Comparison of ENCODE assay signal across 12 cellular contexts in the genomic region with DNA sequence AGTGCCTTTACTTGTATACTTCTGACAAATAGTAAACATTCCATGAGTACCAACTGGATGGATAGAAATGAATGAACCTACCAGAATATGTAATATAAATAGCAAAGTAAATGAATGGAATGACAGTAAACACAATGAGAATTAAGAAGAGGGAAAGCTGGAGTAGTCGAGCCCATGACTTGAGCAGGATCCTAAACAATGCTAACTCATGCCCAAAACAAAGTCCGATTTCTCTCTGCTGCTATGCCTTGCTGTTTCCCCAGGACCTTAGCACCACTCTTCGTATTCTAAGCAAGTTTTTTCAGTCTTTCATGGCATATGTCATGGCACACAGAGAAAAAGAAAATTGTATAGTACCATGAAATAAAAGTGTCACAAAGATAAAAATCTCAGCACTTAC. TPM values are rescaled to one million over a fixed set of nuclear protein-coding genes. Genes with fewer than 3 reads are reported as not detected.
DNase-seq lines count a peak whose midpoint lies in the region; ATAC-seq, FAIRE-seq and TF ChIP-seq lines count a peak whose summit lies in the region.
"Had no signal": no experiment of that assay in that cellular context is flagged by ENCODE, and none has a peak within 500 bp of the region (broad histone marks: within the 10 kb centered on the region; RNA-seq: fewer than 3 reads in every experiment).

No MANE protein-coding gene starts in this region.

- H3K4me3 ChIP-seq in BE2C (ENCODE audit: low read depth, low read length): peak overlapping the region; percentile 94
- no peak overlapping the region for H3K4me3 ChIP-seq in IMR-90 (ENCODE audit: insufficient read depth, low read depth, low read length)
- peak overlapping the region; percentile 59 for H3K4me3 ChIP-seq in K562
- H3K4me3 ChIP-seq in neuronal stem cell (ENCODE audit: low read length in 2 of 2): peak overlapping the region in 1 of 2 donors; percentile 69

- TF ChIP-seq RAD21 in IMR-90 (IDR thresholded peaks at IDR 0.05; ENCODE audit: low read length) (no peak), K562 (CRISPR knock-in tag; conservative IDR thresholded peaks at IDR 0.05 in 1 of 2, IDR thresholded peaks at IDR 0.05 in 1 of 2) (no peak)

- H3K4me2 ChIP-seq in IMR-90 (ENCODE audit: low read depth, low read length) (peak overlapping the region; percentile 98), K562 (ENCODE audit: insufficient read depth, low read length) (peak overlapping the region; percentile 79), neuronal stem cell (ENCODE audit: insufficient read depth, low read length, poor library complexity, severe bottlenecking) (no peak overlapping the region)

- H3K9me3 Mint-ChIP-seq in natural killer cell: no peaks in the 10 kb centered on the region

- H3K4me3 Mint-ChIP-seq in natural killer cell: peak overlapping the region; percentile 89

- peaks cover 0 to 8% of the 10 kb centered on the region in 2 donors for H3K27me3 Mint-ChIP-seq in natural killer cell (ENCODE audit: low read depth in 2 of 2)

- dilution Hi-C loops in IMR-90 (cut with HindIII; ENCODE audit: low sequenced_read_pairs, unreplicated experiment): no loop called here

- no peak overlapping the region for H2AK9ac ChIP-seq in IMR-90 (replicated peaks; ENCODE audit: low read depth, low read length, poor library complexity)

- no peak overlapping the region for H2BK15ac ChIP-seq in IMR-90 (ENCODE audit: low read depth, low read length)
- H2BK15ac ChIP-seq in neuronal stem cell (ENCODE audit: low read length): no peak overlapping the region

- DNase-seq in BE2C (no peak), IMR-90 (no peak), K562 (ENCODE audit: extremely low read depth in 1 of 4, low spot score in 3 of 4) (peak in 1 of 4 experiments; percentile 17), natural killer cell (no peak), iPS-NIHi11 (ENCODE audit: low spot score) (no peak), RPMI8226 (no peak), neuronal stem cell (ENCODE audit: low spot score) (no peak)
- DNase-seq: DMS153, head of caudate nucleus, NCI-H526 treated with DMSO at 0.1 percent for 48 hours, pancreas had no signal

- peaks cover 6% of the 10 kb centered on the region; the same call in 1 of the 2 replicates for H3K9me1 ChIP-seq in IMR-90 (ENCODE audit: insufficient read depth, low read length)
- H3K9me1 ChIP-seq in K562 (ENCODE audit: control insufficient read depth, insufficient read depth, low read length): no peaks in the 10 kb centered on the region

- H3K79me1 ChIP-seq in IMR-90 (ENCODE audit: low read depth in 1 of 2, low read length in 2 of 2) (peaks cover 11 to 34% of the 10 kb centered on the region in 2 experiments), neuronal stem cell (ENCODE audit: low read depth, low read length) (peaks cover 2% of the 10 kb centered on the region)

- no peak overlapping the region for H3K18ac ChIP-seq in IMR-90 (ENCODE audit: low read depth, low read length)
- no peak overlapping the region for H3K18ac ChIP-seq in neuronal stem cell (ENCODE audit: low read length)

- no peak overlapping the region for H2BK20ac ChIP-seq in IMR-90 (ENCODE audit: low read depth, low read length)

- intact Hi-C loops in IMR-90 (cut with micrococcal nuclease) (no loop called here), K562 (cut with micrococcal nuclease) (loop anchor here (10.0 kb wide), 1 partner anchor 359 kb away; a partner anchor contains a TSS), natural killer cell (cut with micrococcal nuclease) (no loop called here)

- no peak overlapping the region for H3K27ac ChIP-seq in IMR-90 (ENCODE audit: insufficient read depth, low read length)
- peak overlapping the region; percentile 9; the same call in 2 of the 3 replicates for H3K27ac ChIP-seq in K562 (ENCODE audit: extremely low read depth, low read depth, low read length)
- H3K27ac ChIP-seq in neuronal stem cell (replicated peaks; ENCODE audit: low read length): no peak overlapping the region

- in situ Hi-C loops in IMR-90 (cut with MboI; ENCODE audit: low sequenced_read_pairs) (no loop called here), K562 (cut with MboI) (no loop called here)

- TF ChIP-seq POLR2A in IMR-90 (IDR thresholded peaks at IDR 0.05; ENCODE audit: low read depth, low read length) (no peak), K562 (conservative IDR thresholded peaks at IDR 0.05) (no peak)

- H2AFZ ChIP-seq in IMR-90 (replicated peaks; ENCODE audit: low read length, poor library complexity): no peak overlapping the region
- H2AFZ ChIP-seq in K562 (ENCODE audit: low read depth, low read length): peak overlapping the region; percentile 37; the same call in 1 of the 2 replicates
- no peak overlapping the region for H2AFZ ChIP-seq in neuronal stem cell (ENCODE audit: low read length)

- H4K20me1 ChIP-seq in IMR-90 (ENCODE audit: insufficient read depth, low read length) (0 out of 2 replicates have a peak, but pooled peaks cover 3% of the 10 kb centered on the region), K562 (replicated peaks; ENCODE audit: control insufficient read depth, insufficient read depth, low read length) (no peaks in the 10 kb centered on the region)

- no peak for FAIRE-seq in K562 (lab: Jason Lieb, UNC)
- FAIRE-seq: pancreas had no signal

- H2AK5ac ChIP-seq in IMR-90 (ENCODE audit: low read depth, low read length): no peak overlapping the region
- H2AK5ac ChIP-seq in neuronal stem cell (ENCODE audit: low read depth, low read length): no peak overlapping the region

- H3K14ac ChIP-seq in IMR-90 (replicated peaks; ENCODE audit: low read depth, low read length) (no peak overlapping the region), neuronal stem cell (ENCODE audit: low read length) (no peak overlapping the region)

- no peak for ATAC-seq in IMR-90 (ENCODE audit: low read depth)
- peak; percentile 23; the same call in 1 of the 3 replicates for ATAC-seq in K562
- ATAC-seq in natural killer cell: no peak
- no peak for ATAC-seq in activated CD4-positive, CD25-positive, alpha-beta regulatory T cell treated with anti-CD3 and anti-CD28 coated beads, Interleukin-2, amount 50 U/mL, for 24 hours
- ATAC-seq: pancreas had no signal

- H4K8ac ChIP-seq in IMR-90 (ENCODE audit: low read depth in 2 of 2, low read length in 2 of 2) (no peak overlapping the region), neuronal stem cell (ENCODE audit: low read depth, low read length) (no peak overlapping the region)

- BruUV-seq in IMR-90 (replicated peaks; lab: Mats Ljungman, UMichigan) (no TSS peak), K562 (replicated peaks; lab: Mats Ljungman, UMichigan) (TSS peak; percentile 33)

- H3K4me1 ChIP-seq in BE2C (peaks cover 6% of the 10 kb centered on the region), IMR-90 (ENCODE audit: control insufficient read depth, insufficient read depth, low read length) (peaks cover 5% of the 10 kb centered on the region; the same call in 1 of the 2 replicates), K562 (replicated peaks in 1 of 2; ENCODE audit: control insufficient read depth in 2 of 2, insufficient read depth in 2 of 2, low read length in 2 of 2) (peaks cover 16 to 21% of the 10 kb centered on the region in 2 experiments; a peak in 4 of 5 replicates), neuronal stem cell (ENCODE audit: control insufficient read depth in 2 of 2, insufficient read depth in 1 of 2, low read depth in 1 of 2, low read length in 2 of 2) (peaks cover 2 to 9% of the 10 kb centered on the region in 2 donors)

- H4K5ac ChIP-seq in IMR-90 (ENCODE audit: low read depth, low read length): no peak overlapping the region

- H3K4ac ChIP-seq in IMR-90 (ENCODE audit: low read depth, low read length) (no peak overlapping the region), neuronal stem cell (ENCODE audit: low read length) (no peak overlapping the region)

- H3K9me3 ChIP-seq in BE2C: no peaks in the 10 kb centered on the region
- no peaks in the 10 kb centered on the region for H3K9me3 ChIP-seq in IMR-90 (ENCODE audit: control insufficient read depth, insufficient read depth, low read length)
- no peaks in the 10 kb centered on the region for H3K9me3 ChIP-seq in K562 (replicated peaks; ENCODE audit: control insufficient read depth, insufficient read depth, low read depth, low read length)
- no peaks in the 10 kb centered on the region for H3K9me3 ChIP-seq in neuronal stem cell (replicated peaks in 1 of 2; ENCODE audit: control insufficient read depth in 2 of 2, insufficient read depth in 1 of 2, low read depth in 1 of 2, low read length in 2 of 2)
- H3K9me3 ChIP-seq: pancreas had no signal

- no peaks in the 10 kb centered on the region for H3K36me3 Mint-ChIP-seq in natural killer cell

- H3K56ac ChIP-seq in IMR-90 (ENCODE audit: extremely low read depth, insufficient read depth, low read length): no peak overlapping the region

- H3K79me2 ChIP-seq in K562 (ENCODE audit: control insufficient read depth, insufficient read depth, low read length): peaks cover 40% of the 10 kb centered on the region

- H4K91ac ChIP-seq in IMR-90 (ENCODE audit: insufficient read depth, low read depth, low read length) (no peak overlapping the region), neuronal stem cell (ENCODE audit: low read depth, low read length, poor library complexity) (no peak overlapping the region)

- TF ChIP-seq EP300 in K562 (IDR thresholded peaks at IDR 0.05; ENCODE audit: low read length): no peak

- peaks cover 46 to 55% of the 10 kb centered on the region in 2 donors for H3K4me1 Mint-ChIP-seq in natural killer cell

- no peaks in the 10 kb centered on the region for H3K27me3 ChIP-seq in BE2C
- H3K27me3 ChIP-seq in IMR-90 (ENCODE audit: control insufficient read depth, insufficient read depth, low read length): no peaks in the 10 kb centered on the region; the same call in 1 of the 2 replicates
- H3K27me3 ChIP-seq in K562 (ENCODE audit: control insufficient read depth in 2 of 2, insufficient read depth in 2 of 2, low read length in 2 of 2): no peaks in the 10 kb centered on the region
- H3K27me3 ChIP-seq in neuronal stem cell (ENCODE audit: control insufficient read depth in 3 of 3, insufficient read depth in 3 of 3, low read depth in 1 of 3, low read length in 3 of 3): peaks cover 0 to 2% (median 0%) of the 10 kb centered on the region in 3 experiments
- H3K27me3 ChIP-seq: pancreas had no signal

- H3K27ac Mint-ChIP-seq in natural killer cell: peak overlapping the region; percentile 93 to 95

- no peak overlapping the region for H2BK12ac ChIP-seq in neuronal stem cell (ENCODE audit: low read length)

- H2BK120ac ChIP-seq in IMR-90 (ENCODE audit: low read depth, low read length) (no peak overlapping the region), neuronal stem cell (ENCODE audit: low read depth, low read length) (no peak overlapping the region)

- 100% methylated on average over 1 of the region's 3 CpGs; no CpG with 5 or more reads in 1 of the 2 experiments for WGBS in IMR-90 (ENCODE audit: extremely low coverage in 2 of 2, insufficient read length in 1 of 2), 2 experiments
- 4% methylated on average over 3 of the region's 3 CpGs for WGBS in K562 (ENCODE audit: insufficient coverage, low coverage, missing lambda C conversion rate)
- WGBS in neuronal stem cell (ENCODE audit: extremely low coverage in 2 of 2, insufficient read length in 2 of 2, insufficient replicate concordance in 1 of 2), 2 donors: no CpG with 5 or more reads among the region's 3 CpGs

- peaks cover 16% of the 10 kb centered on the region for H3K36me3 ChIP-seq in BE2C
- peaks cover 7% of the 10 kb centered on the region for H3K36me3 ChIP-seq in IMR-90 (ENCODE audit: control insufficient read depth, insufficient read depth, low read length)
- H3K36me3 ChIP-seq in K562 (ENCODE audit: control insufficient read depth, insufficient read depth, low read length): peaks cover 27% of the 10 kb centered on the region
- peaks cover 0 to 24% of the 10 kb centered on the region in 2 donors for H3K36me3 ChIP-seq in neuronal stem cell (replicated peaks in 1 of 2; ENCODE audit: control insufficient read depth in 2 of 2, insufficient read depth in 2 of 2, low read length in 2 of 2)

- CTCF ChIA-PET in IMR-90 (lab: Yijun Ruan, JAX) (no interaction called here), K562 (lab: Yijun Ruan, JAX; ENCODE audit: low intra/inter-chr PET ratio) (no interaction called here)

- H2BK5ac ChIP-seq in IMR-90 (ENCODE audit: low read depth, low read length, poor library complexity, severe bottlenecking) (no peak overlapping the region), neuronal stem cell (ENCODE audit: low read length) (no peak overlapping the region)

- POLR2A ChIA-PET in IMR-90 (lab: Charles Lee; ENCODE audit: unreplicated experiment) (no interaction called here), K562 (lab: Yijun Ruan, JAX) (interaction anchor here (0.6 to 2.3 kb wide), 3 partner anchors 10 to 285 kb away, joined by 3 to 11 read pairs (median 4); no protein-coding TSS in a partner anchor)

- H3K23ac ChIP-seq in IMR-90 (ENCODE audit: low read depth, low read length) (peak overlapping the region; percentile 3), neuronal stem cell (ENCODE audit: low read depth, low read length, poor library complexity) (no peak overlapping the region)

- H3K9ac ChIP-seq in IMR-90 (ENCODE audit: low read depth, low read length): 0 out of 2 replicates have a peak overlapping the region, but pooled peaks have one; percentile 29
- H3K9ac ChIP-seq in K562 (ENCODE audit: insufficient read depth in 1 of 2, low read depth in 2 of 2, low read length in 2 of 2): peak overlapping the region in 1 of 2 experiments; percentile 69; a peak in 2 of 4 replicates
- H3K9ac ChIP-seq in neuronal stem cell (ENCODE audit: low read depth, low read length, poor library complexity): no peak overlapping the region

- TF ChIP-seq CTCF in BE2C (IDR thresholded peaks at IDR 0.05; ENCODE audit: low read depth, low read length) (no peak), IMR-90 (conservative IDR thresholded peaks at IDR 0.05; ENCODE audit: low read depth, low read length) (no peak), K562 (IDR thresholded peaks at IDR 0.05 in 2 of 3, conservative IDR thresholded peaks at IDR 0.05 in 1 of 3; ENCODE audit: insufficient read depth in 2 of 3, low read depth in 1 of 3, low read length in 3 of 3) (no peak), natural killer cell (IDR thresholded peaks at IDR 0.05) (no peak)

RNA-seq across cellular contexts. Expression of a gene that starts 1.8 kb away (rescaled TPM):
- polyA plus RNA-seq in BE2C (2012; ENCODE audit: insufficient read depth, insufficient read length, low read depth): 28.6 TPM
- total RNA-seq in IMR-90 (2012; rRNA removed) (1.4 and 4.4 TPM in 2 replicates), K562 (2014; rRNA removed) (16.8 and 17.7 TPM in 2 replicates), K562 (2014; rRNA removed; fragmentation: Illumina TruSeq; extraction: Trizol) (16.7 and 18.2 TPM in 2 replicates), K562 (2015; rRNA removed; fragmentation: Illumina TruSeq; extraction: Trizol) (17.2 and 18.0 TPM in 2 replicates), K562 (2021) (11.4 and 13.6 TPM in 2 replicates), natural killer cell (10 to 100 TPM; 21.7 to 28.4 (median 25.6) TPM)
- polyA plus RNA-seq in IMR-90 (2012; rRNA removed) (1.9 and 2.2 TPM in 2 replicates), K562 (2011; rRNA removed) (5.1 and 5.9 TPM in 2 replicates), K562 (2014; fragmentation: Illumina TruSeq; extraction: Trizol) (12.3 and 14.1 TPM in 2 replicates), K562 (2014; fragmentation: Nextera tagmentation; extraction: Ambion mirVana) (1 to 10 TPM; 5.1 to 5.5 TPM), K562 (2014; rRNA removed) (15.2 and 18.2 TPM in 2 replicates)
- 1.2 and 1.5 TPM in 2 replicates for polyA plus RNA-seq in IMR-90 (2012; cell fraction: cytosol; rRNA removed)
- 0.65 and 1.9 TPM in 2 replicates for polyA plus RNA-seq in IMR-90 (2012; cell fraction: nucleus; rRNA removed; ENCODE audit: low replicate concordance)
- 2.1 and 9.3 TPM in 2 replicates for total RNA-seq in K562 (2011; cell fraction: chromatin; rRNA removed; ENCODE audit: low replicate concordance)
- 1.8 and 2.0 TPM in 2 replicates for total RNA-seq in K562 (2011; cell fraction: nucleolus; rRNA removed)
- total RNA-seq in K562 (2011; cell fraction: nucleoplasm; rRNA removed): 8.0 and 16.4 TPM in 2 replicates
- 0.85 and 1.3 TPM in 2 replicates for polyA plus RNA-seq in K562 (2011; cell fraction: cytosol; rRNA removed)
- 4.1 and 5.3 TPM in 2 replicates for polyA plus RNA-seq in K562 (2011; cell fraction: nucleus; rRNA removed)
- 14.2 and 14.4 TPM in 2 replicates for polyA plus RNA-seq in K562 (2012)
- 6.3 and 6.4 TPM in 2 replicates for polyA minus RNA-seq in K562 (2011; rRNA and poly(A)+ RNA removed)
- 1.7 and 1.9 TPM in 2 replicates for polyA minus RNA-seq in K562 (2011; cell fraction: cytosol; rRNA and poly(A)+ RNA removed)
- 6.3 and 9.3 TPM in 2 replicates for polyA minus RNA-seq in K562 (2011; cell fraction: nucleus; rRNA and poly(A)+ RNA removed)
- 22.5 TPM for polyA plus RNA-seq in neuronal stem cell (2013, experiment 1 of 2)
- polyA plus RNA-seq in neuronal stem cell (2013, experiment 2 of 2): 23.0 TPM
